In the genomic region with DNA sequence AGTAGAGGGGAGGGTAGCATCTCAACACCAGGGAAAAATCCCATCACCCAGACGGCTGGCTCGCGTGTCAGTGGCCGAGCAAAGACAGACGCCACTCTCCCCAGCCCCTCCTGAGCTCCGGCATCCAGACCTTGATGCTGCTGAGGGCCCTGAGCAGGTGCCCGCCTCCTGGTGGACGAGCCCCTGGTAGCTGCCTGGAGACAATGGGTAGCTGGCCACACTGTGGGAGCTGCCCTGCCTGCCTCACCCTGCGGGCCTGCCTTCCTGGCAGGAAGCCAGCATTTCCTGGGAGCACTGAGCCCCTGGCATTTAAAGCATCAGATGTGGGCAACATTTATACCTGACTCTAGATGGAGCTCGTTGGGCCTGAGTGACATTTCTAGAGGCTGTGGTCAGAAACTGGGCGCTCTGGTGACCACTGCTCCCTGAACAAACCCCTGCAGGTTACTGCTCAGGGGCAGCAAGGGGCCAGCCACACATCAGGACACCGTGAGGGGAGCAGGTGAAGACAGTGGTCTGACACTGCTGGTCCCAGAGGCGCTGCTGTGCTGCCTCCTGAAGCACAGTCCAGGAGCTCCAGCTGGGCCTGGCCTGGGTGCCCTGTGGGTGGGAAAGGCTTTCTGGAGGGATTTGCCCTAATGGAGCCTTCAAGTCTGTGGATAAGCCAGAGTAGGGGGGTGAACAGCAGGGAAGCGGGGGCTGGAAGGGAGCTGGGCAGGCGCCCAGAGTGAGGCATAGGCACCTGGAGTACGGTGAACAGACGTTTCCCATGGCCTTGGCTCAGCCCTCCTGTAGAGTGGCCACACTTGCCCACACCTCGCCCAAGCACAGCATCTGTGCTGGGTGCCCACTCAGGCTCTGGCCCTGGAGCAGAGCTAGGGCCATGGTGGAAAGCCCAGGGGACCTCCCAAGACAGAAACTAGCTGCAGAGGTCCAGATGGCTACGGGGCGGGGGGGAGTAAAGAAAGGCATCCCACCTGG, we compare ENCODE assay signal across 10 cellular contexts.
DNase-seq lines count a peak whose midpoint lies in the region; ATAC-seq, FAIRE-seq and TF ChIP-seq lines count a peak whose summit lies in the region.
"Had no signal": no experiment of that assay in that cellular context is flagged by ENCODE, and none has a peak within 500 bp of the region (broad histone marks: within the 10 kb centered on the region; RNA-seq: fewer than 3 reads in every experiment).

No MANE protein-coding gene starts in this region.

- no peaks in the 10 kb centered on the region for H3K27me3 ChIP-seq in BLaER1
- H3K27me3 ChIP-seq in Panc1 (ENCODE audit: control insufficient read depth, insufficient read depth, low read length): no peaks in the 10 kb centered on the region
- H3K27me3 ChIP-seq: gastrocnemius medialis had no signal

- H3K9ac ChIP-seq in BLaER1 (no peak overlapping the region), kidney (ENCODE audit: low read length in 2 of 2) (no peak overlapping the region)

- no peak overlapping the region for H3K4me2 ChIP-seq in BLaER1

- ATAC-seq in Panc1 (peak; percentile 47), HG03196 (IDR thresholded peaks at IDR 0.05; ENCODE audit: unreplicated experiment) (no peak), GM18907 (IDR thresholded peaks at IDR 0.05; ENCODE audit: unreplicated experiment) (no peak)
- ATAC-seq: gastrocnemius medialis had no signal

- no peak for TF ChIP-seq CTCF in Panc1 (IDR thresholded peaks at IDR 0.05)
- no peak for TF ChIP-seq CTCF in kidney (IDR thresholded peaks at IDR 0.05; ENCODE audit: borderline replicate concordance, extremely low read depth, insufficient read depth)

- CTCF ChIA-PET in Panc1 (lab: Charles Lee): interaction anchor here (0.6 to 1.1 kb wide), 4 partner anchors 82 to 213 kb away, joined by 3 to 4 read pairs (median 3); no protein-coding TSS in a partner anchor

- POLR2A ChIA-PET in Panc1 (lab: Charles Lee): interaction anchor here (0.6 kb wide), 1 partner anchor 246 kb away, joined by 7 read pairs; no protein-coding TSS in a partner anchor

- H3K27ac ChIP-seq in BLaER1 (0 out of 2 replicates have a peak overlapping the region, but pooled peaks have one; percentile 13), Panc1 (ENCODE audit: low read length) (no peak overlapping the region), kidney (ENCODE audit: low read depth in 2 of 2, low read length in 2 of 2) (no peak overlapping the region)
- H3K27ac ChIP-seq: gastrocnemius medialis had no signal

- no peaks in the 10 kb centered on the region for H4K20me1 ChIP-seq in BLaER1

- intact Hi-C loops in Panc1 (cut with micrococcal nuclease; ENCODE audit: unreplicated experiment) (loop anchor here (10.0 kb wide), 1 partner anchor 60 kb away; no protein-coding TSS in a partner anchor), kidney (cut with DNase I) (no loop called here)

- peaks cover 3% of the 10 kb centered on the region; the same call in 1 of the 2 replicates for H3K36me3 ChIP-seq in BLaER1
- no peaks in the 10 kb centered on the region for H3K36me3 ChIP-seq in Panc1 (ENCODE audit: control insufficient read depth, insufficient read depth, low read length)
- H3K36me3 ChIP-seq in kidney (ENCODE audit: control insufficient read depth in 1 of 2, insufficient read depth in 2 of 2, low read length in 2 of 2): no peaks in the 10 kb centered on the region
- H3K36me3 ChIP-seq: gastrocnemius medialis had no signal

- DNase-seq in H54 (ENCODE audit: insufficient read length, low spot score) (peak; percentile 52), Panc1 (ENCODE audit: low read depth, low spot score) (no peak), kidney (peak; percentile 70), UCSD-AML1 (lab: John Stamatoyannopoulos, UW; ENCODE audit: unreplicated experiment) (no peak), AML-193 (lab: John Stamatoyannopoulos, UW) (no peak)

- no peaks in the 10 kb centered on the region for H3K9me3 ChIP-seq in BLaER1
- H3K9me3 ChIP-seq in Panc1 (ENCODE audit: control insufficient read depth, insufficient read depth, low read depth, low read length): no peaks in the 10 kb centered on the region
- H3K9me3 ChIP-seq in kidney (ENCODE audit: control insufficient read depth in 1 of 2, low read length in 2 of 2): no peaks in the 10 kb centered on the region
- H3K9me3 ChIP-seq: gastrocnemius medialis had no signal

- H3K4me1 ChIP-seq in BLaER1 (peaks cover 24% of the 10 kb centered on the region), Panc1 (ENCODE audit: control insufficient read depth, insufficient read depth, low read length) (no peaks in the 10 kb centered on the region), kidney (ENCODE audit: control insufficient read depth in 1 of 2, insufficient read depth in 1 of 2, low read depth in 1 of 2, low read length in 2 of 2) (no peaks in the 10 kb centered on the region)
- H3K4me1 ChIP-seq: gastrocnemius medialis had no signal

- FAIRE-seq in H54 (lab: Jason Lieb, UNC): no peak
- FAIRE-seq in kidney (lab: Jason Lieb, UNC): no peak
- FAIRE-seq: TTC549 had no signal

- in situ Hi-C loops in Panc1 (cut with HindIII; ENCODE audit: low pct_unique_long_range_greater_than_20kb, low sequenced_read_pairs): no loop called here

- no TSS peak for BruUV-seq in Panc1 (replicated peaks; lab: Mats Ljungman, UMichigan)

- TF ChIP-seq POLR2A in H54 (IDR thresholded peaks at IDR 0.05; ENCODE audit: low read depth, low read length): no peak

- H3K4me3 ChIP-seq in BLaER1 (no peak overlapping the region), Panc1 (ENCODE audit: low read depth in 2 of 2, low read length in 2 of 2) (no peak overlapping the region), kidney (ENCODE audit: low read length in 2 of 2) (no peak overlapping the region)
- H3K4me3 ChIP-seq: gastrocnemius medialis had no signal

Comparison
In these comparisons a context has a peak if more than half of its experiments do, and no peak if none do; other contexts are left out.
1. DNase-seq: peak in H54 (single experiment) and kidney (single experiment); none in Panc1 (single experiment), UCSD-AML1 (single experiment) and AML-193 (0 of 2).